Comparison of ENCODE assay signal across 8 cellular contexts in genomic region chr9:112819635-112820496, GRCh38.
DNase-seq lines count a peak whose midpoint lies in the region; ATAC-seq and TF ChIP-seq lines count a peak whose summit lies in the region.

No MANE protein-coding gene starts in this region.

- intact Hi-C loops in Calu3 (cut with micrococcal nuclease; ENCODE audit: unreplicated experiment), result no loop called here

- CTCF ChIA-PET in Calu3 (lab: Charles Lee), result interaction anchor here (0.6 to 1.0 kb wide), 2 partner anchors 102 to 227 kb away, joined by 3 read pairs; partner anchors contain the start of gene INIP

- no peak overlapping the region for H3K4me3 ChIP-seq in fibroblast of mammary gland (ENCODE audit: control insufficient read depth, low read depth, low read length)

- H3K27ac Mint-ChIP-seq in Calu3 (ENCODE audit: unreplicated experiment) (no peak overlapping the region), osteocyte (ENCODE audit: unreplicated experiment) (no peak overlapping the region)

- H3K4me1 Mint-ChIP-seq in Calu3 (ENCODE audit: low read depth, unreplicated experiment), result no peaks in the 10 kb centered on the region
- peaks cover 6% of the 10 kb centered on the region for H3K4me1 Mint-ChIP-seq in osteocyte (ENCODE audit: unreplicated experiment)

- ATAC-seq in GM19438 (IDR thresholded peaks at IDR 0.05; ENCODE audit: low read depth, unreplicated experiment), result peak; percentile 51
- ATAC-seq in HG02840 (IDR thresholded peaks at IDR 0.05; ENCODE audit: low FRiP score, unreplicated experiment), result no peak

- TF ChIP-seq CTCF in Calu3 (IDR thresholded peaks at IDR 0.05; ENCODE audit: unreplicated experiment) (peak; percentile 52), fibroblast of mammary gland (conservative IDR thresholded peaks at IDR 0.05; ENCODE audit: control insufficient read depth, insufficient read depth, low read depth, low read length) (peak; percentile 72), osteocyte (IDR thresholded peaks at IDR 0.05) (peak; percentile 75)

- no TSS peak for BruUV-seq in Calu3 (replicated peaks; lab: Mats Ljungman, UMichigan)

- DNase-seq in Calu3, result peak; percentile 10
- DNase-seq in M059J (ENCODE audit: low read depth), result peak; percentile 71
- peak; percentile 49 for DNase-seq in SHP77 treated with DMSO at 0.1 percent for 48 hours (lab: John Stamatoyannopoulos, UW)
- DNase-seq in fibroblast of mammary gland (ENCODE audit: low read depth), result peak; percentile 81
- DNase-seq in osteocyte (ENCODE audit: extremely low spot score, unreplicated experiment), result no peak
- DNase-seq in occipital lobe (lab: John Stamatoyannopoulos, UW), result no peak

- no peak overlapping the region for H3K4me3 Mint-ChIP-seq in Calu3 (ENCODE audit: low read depth, unreplicated experiment)
- H3K4me3 Mint-ChIP-seq in osteocyte (ENCODE audit: unreplicated experiment), result no peak overlapping the region

- H3K9me3 Mint-ChIP-seq in Calu3 (ENCODE audit: low read depth, unreplicated experiment) (no peaks in the 10 kb centered on the region), osteocyte (ENCODE audit: unreplicated experiment) (no peaks in the 10 kb centered on the region)

- H3K36me3 Mint-ChIP-seq in Calu3 (ENCODE audit: insufficient read depth, unreplicated experiment), result peaks cover 5% of the 10 kb centered on the region
- H3K36me3 Mint-ChIP-seq in osteocyte (ENCODE audit: unreplicated experiment), result peaks cover 21% of the 10 kb centered on the region

- no peaks in the 10 kb centered on the region for H3K27me3 Mint-ChIP-seq in Calu3 (ENCODE audit: unreplicated experiment)
- no peaks in the 10 kb centered on the region for H3K27me3 Mint-ChIP-seq in osteocyte (ENCODE audit: unreplicated experiment)

Comparison
In these comparisons a context has a peak if more than half of its experiments do, and no peak if none do; other contexts are left out.
1. DNase-seq: peak in Calu3 (single experiment), M059J (single experiment), SHP77 treated with DMSO at 0.1 percent for 48 hours (single experiment) and fibroblast of mammary gland (single experiment); none in osteocyte (single experiment) and occipital lobe (single experiment).
2. Peak in every context shown above with its lines, with median percentiles within 50 percentile points of each other: CTCF ChIP-seq.